In genomic region chr5:87252283-87252605, GRCh38 we compare ENCODE assay signal across 1 cellular context.
TF ChIP-seq lines count a peak whose summit lies in the region.

No MANE protein-coding gene starts in this region.

TF ChIP-seq in WTC11, 78 proteins besides CTCF, POLR2A, EP300 and RAD21 (continued from another document):
- no peak for TF ChIP-seq STAT6 (CRISPR knock-in tag; conservative IDR thresholded peaks at IDR 0.05; ENCODE audit: low read depth)
